ENCODE assay signal across 8 cellular contexts in the genomic region with DNA sequence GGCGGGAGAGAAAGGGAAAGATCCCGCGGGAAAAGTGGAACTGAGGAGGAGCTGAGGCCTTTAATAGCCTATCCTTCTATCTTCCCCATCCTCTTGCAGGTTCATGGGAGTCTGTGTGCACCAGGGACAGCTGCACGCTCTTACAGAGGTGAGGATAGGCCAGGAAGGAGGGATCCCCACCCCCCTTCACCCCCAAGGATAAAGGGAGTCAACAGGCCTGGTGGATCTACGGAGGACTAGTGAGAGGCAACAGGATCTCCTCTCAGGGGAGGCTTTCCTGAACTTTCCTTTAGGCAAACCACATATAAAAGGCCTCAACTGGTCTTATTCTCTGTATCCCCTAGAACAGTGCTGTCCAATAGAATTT. TPM values are rescaled to one million over a fixed set of nuclear protein-coding genes. Genes with fewer than 3 reads are reported as not detected.
DNase-seq lines count a peak whose midpoint lies in the region; ATAC-seq and TF ChIP-seq lines count a peak whose summit lies in the region.

No MANE protein-coding gene starts in this region.

- DNase-seq in NCI-H1417 (lab: John Stamatoyannopoulos, UW) (peak in 2 of 3 experiments; percentile 18 to 56), NCI-H1417 treated with DMSO at 0.1 percent for 48 hours (lab: John Stamatoyannopoulos, UW) (no peak), glomerular visceral epithelial cell (ENCODE audit: extremely low spot score) (peak; percentile 16), left colon (no peak), NCI-H524 treated with DMSO at 0.1 percent for 48 hours (lab: John Stamatoyannopoulos, UW) (no peak)

- H3K27me3 ChIP-seq in SU-DHL-6 (ENCODE audit: low read length), result no peaks in the 10 kb centered on the region

- peaks cover 13% of the 10 kb centered on the region for H3K79me2 ChIP-seq in SU-DHL-6 (ENCODE audit: insufficient read depth, low read length)

- H3K9me3 ChIP-seq in SU-DHL-6 (ENCODE audit: insufficient read depth, low read length), result no peaks in the 10 kb centered on the region

- H3K36me3 ChIP-seq in SU-DHL-6 (ENCODE audit: low read length), result no peaks in the 10 kb centered on the region

- H3K4me3 ChIP-seq in SU-DHL-6 (ENCODE audit: insufficient read depth, low read length, poor library complexity, severe bottlenecking), result peak overlapping the region; percentile 73
- peak overlapping the region; percentile 53 to 95 (median 74) for H3K4me3 ChIP-seq in skin epidermis

- intact Hi-C loops in left colon (cut with DNase I, micrococcal nuclease), result no loop called here

- ATAC-seq in left colon (no peak), HG02571 (IDR thresholded peaks at IDR 0.05; ENCODE audit: unreplicated experiment) (no peak)

- peak overlapping the region; percentile 62 for H3K9ac ChIP-seq in SU-DHL-6 (ENCODE audit: low read length)

- peaks cover 6% of the 10 kb centered on the region; the same call in 1 of the 2 replicates for H3F3A ChIP-seq in SU-DHL-6 (ENCODE audit: insufficient read depth)

- H4K20me1 ChIP-seq in SU-DHL-6 (ENCODE audit: low read depth, low read length), result no peaks in the 10 kb centered on the region

- no peak overlapping the region for H2AFZ ChIP-seq in SU-DHL-6 (ENCODE audit: low read depth, low read length, severe bottlenecking)

- no peaks in the 10 kb centered on the region for H3K9me2 ChIP-seq in SU-DHL-6 (replicated peaks; ENCODE audit: insufficient read depth, low read length)

- H3K4me2 ChIP-seq in SU-DHL-6 (ENCODE audit: low read depth, low read length, poor library complexity, severe bottlenecking), result peak overlapping the region; percentile 65

- H3K27ac ChIP-seq in SU-DHL-6 (ENCODE audit: low read depth, low read length) (peak overlapping the region; percentile 37; the same call in 1 of the 2 replicates), skin epidermis (peak overlapping the region in 18 of 21 experiments; percentile 42 to 94 (median 87))

- no peak for TF ChIP-seq CTCF in SU-DHL-6 (IDR thresholded peaks at IDR 0.05; ENCODE audit: insufficient read depth, low read length, poor library complexity, severe bottlenecking)

RNA-seq across cellular contexts. Expression of a gene that starts 1.1 kb away (rescaled TPM):
- 10 to 100 TPM; 37.7 to 47.8 TPM for total RNA-seq in left colon

RNA-seq across cellular contexts. Expression of a gene that starts 12.1 kb away (rescaled TPM):
- total RNA-seq in left colon, result 1 to 10 TPM; 1.2 to 2.2 TPM

RNA-seq across cellular contexts. Expression of a gene that starts 44.6 kb away (rescaled TPM):
- 1 to 10 TPM in 1 of 2 donors, under 1 TPM in 1; 0.46 to 1.4 TPM for total RNA-seq in left colon

RNA-seq across cellular contexts. Expression of a gene that starts 51.7 kb away (rescaled TPM):
- total RNA-seq in left colon, result over 10,000 TPM; 19,198 to 30,979 TPM

RNA-seq across cellular contexts. Expression of a gene that starts 52.0 kb away (rescaled TPM):
- 10 to 100 TPM; 25.0 to 33.1 TPM for total RNA-seq in left colon

Comparison
In these comparisons a context has a peak if more than half of its experiments do, and no peak if none do; other contexts are left out.
1. DNase-seq: peak in NCI-H1417 (2 of 3) and glomerular visceral epithelial cell (single experiment); none in NCI-H1417 treated with DMSO at 0.1 percent for 48 hours (single experiment), left colon (0 of 2) and NCI-H524 treated with DMSO at 0.1 percent for 48 hours (single experiment).